Comparison of ENCODE assay signal across 2 cellular contexts in the genomic region with DNA sequence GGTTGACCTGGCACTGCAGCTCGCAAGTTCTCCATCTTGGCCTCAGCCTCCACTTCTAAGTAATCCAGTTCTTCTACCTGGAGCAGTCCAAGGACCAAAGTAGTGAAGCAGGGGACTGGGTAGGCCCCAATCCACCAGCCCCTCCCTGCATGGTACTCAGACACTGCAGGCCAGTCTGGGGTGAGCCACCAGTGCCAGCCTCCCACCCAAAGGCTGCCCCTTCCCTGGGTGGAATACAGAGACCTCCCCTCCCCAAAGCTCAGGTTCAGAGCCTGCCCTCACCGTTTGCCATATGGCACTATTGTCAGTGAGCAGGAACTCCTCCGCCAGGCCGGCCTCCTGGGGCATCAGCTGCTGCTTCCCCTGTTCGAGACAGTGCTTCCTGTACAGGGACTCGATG.
TF ChIP-seq lines count a peak whose summit lies in the region.

No MANE protein-coding gene starts in this region.

TF ChIP-seq in HEK293, 187 proteins besides CTCF, POLR2A, EP300 and RAD21:
- TF ChIP-seq OVOL3 (tag by site-specific recombination; IDR thresholded peaks at IDR 0.05), result no peak
- TF ChIP-seq, protein P1, sequence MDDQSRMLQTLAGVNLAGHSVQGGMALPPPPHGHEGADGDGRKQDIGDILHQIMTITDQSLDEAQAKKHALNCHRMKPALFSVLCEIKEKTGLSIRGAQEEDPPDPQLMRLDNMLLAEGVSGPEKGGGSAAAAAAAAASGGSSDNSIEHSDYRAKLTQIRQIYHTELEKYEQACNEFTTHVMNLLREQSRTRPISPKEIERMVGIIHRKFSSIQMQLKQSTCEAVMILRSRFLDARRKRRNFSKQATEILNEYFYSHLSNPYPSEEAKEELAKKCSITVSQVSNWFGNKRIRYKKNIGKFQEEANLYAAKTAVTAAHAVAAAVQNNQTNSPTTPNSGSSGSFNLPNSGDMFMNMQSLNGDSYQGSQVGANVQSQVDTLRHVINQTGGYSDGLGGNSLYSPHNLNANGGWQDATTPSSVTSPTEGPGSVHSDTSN (CRISPR knock-in tag; IDR thresholded peaks at IDR 0.05), result no peak
- TF ChIP-seq ZNF175 (tag by site-specific recombination; IDR thresholded peaks at IDR 0.05), result no peak
- TF ChIP-seq PRDM1 (tag by site-specific recombination; IDR thresholded peaks at IDR 0.05), result no peak
- no peak for TF ChIP-seq ZNF426 (tag by site-specific recombination; IDR thresholded peaks at IDR 0.05)
- TF ChIP-seq ZXDB (tag by site-specific recombination; IDR thresholded peaks at IDR 0.05), result no peak
- TF ChIP-seq, protein P2, sequence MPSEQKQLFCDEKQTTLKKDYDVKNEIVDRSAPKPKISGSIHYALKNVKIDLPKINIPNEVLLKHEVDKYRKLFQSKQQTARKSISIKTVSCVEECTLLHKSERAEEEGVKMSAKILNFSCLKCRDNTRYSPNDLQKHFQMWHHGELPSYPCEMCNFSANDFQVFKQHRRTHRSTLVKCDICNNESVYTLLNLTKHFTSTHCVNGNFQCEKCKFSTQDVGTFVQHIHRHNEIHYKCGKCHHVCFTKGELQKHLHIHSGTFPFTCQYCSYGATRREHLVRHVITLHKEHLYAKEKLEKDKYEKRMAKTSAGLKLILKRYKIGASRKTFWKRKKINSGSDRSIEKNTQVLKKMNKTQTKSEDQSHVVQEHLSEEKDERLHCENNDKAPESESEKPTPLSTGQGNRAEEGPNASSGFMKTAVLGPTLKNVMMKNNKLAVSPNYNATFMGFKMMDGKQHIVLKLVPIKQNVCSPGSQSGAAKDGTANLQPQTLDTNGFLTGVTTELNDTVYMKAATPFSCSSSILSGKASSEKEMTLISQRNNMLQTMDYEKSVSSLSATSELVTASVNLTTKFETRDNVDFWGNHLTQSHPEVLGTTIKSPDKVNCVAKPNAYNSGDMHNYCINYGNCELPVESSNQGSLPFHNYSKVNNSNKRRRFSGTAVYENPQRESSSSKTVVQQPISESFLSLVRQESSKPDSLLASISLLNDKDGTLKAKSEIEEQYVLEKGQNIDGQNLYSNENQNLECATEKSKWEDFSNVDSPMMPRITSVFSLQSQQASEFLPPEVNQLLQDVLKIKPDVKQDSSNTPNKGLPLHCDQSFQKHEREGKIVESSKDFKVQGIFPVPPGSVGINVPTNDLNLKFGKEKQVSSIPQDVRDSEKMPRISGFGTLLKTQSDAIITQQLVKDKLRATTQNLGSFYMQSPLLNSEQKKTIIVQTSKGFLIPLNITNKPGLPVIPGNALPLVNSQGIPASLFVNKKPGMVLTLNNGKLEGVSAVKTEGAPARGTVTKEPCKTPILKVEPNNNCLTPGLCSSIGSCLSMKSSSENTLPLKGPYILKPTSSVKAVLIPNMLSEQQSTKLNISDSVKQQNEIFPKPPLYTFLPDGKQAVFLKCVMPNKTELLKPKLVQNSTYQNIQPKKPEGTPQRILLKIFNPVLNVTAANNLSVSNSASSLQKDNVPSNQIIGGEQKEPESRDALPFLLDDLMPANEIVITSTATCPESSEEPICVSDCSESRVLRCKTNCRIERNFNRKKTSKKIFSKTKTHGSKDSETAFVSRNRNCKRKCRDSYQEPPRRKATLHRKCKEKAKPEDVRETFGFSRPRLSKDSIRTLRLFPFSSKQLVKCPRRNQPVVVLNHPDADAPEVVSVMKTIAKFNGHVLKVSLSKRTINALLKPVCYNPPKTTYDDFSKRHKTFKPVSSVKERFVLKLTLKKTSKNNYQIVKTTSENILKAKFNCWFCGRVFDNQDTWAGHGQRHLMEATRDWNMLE (tag by site-specific recombination; conservative IDR thresholded peaks at IDR 0.05; ENCODE audit: low read depth), result no peak
- TF ChIP-seq ZNF654 (tag by site-specific recombination; IDR thresholded peaks at IDR 0.05; ENCODE audit: low read depth), result no peak
- TF ChIP-seq ZFP69B (tag by site-specific recombination; IDR thresholded peaks at IDR 0.05), result no peak
- TF ChIP-seq ZFHX2 (tag by site-specific recombination; conservative IDR thresholded peaks at IDR 0.05), result no peak
- TF ChIP-seq, protein P3, sequence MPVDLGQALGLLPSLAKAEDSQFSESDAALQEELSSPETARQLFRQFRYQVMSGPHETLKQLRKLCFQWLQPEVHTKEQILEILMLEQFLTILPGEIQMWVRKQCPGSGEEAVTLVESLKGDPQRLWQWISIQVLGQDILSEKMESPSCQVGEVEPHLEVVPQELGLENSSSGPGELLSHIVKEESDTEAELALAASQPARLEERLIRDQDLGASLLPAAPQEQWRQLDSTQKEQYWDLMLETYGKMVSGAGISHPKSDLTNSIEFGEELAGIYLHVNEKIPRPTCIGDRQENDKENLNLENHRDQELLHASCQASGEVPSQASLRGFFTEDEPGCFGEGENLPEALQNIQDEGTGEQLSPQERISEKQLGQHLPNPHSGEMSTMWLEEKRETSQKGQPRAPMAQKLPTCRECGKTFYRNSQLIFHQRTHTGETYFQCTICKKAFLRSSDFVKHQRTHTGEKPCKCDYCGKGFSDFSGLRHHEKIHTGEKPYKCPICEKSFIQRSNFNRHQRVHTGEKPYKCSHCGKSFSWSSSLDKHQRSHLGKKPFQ (tag by site-specific recombination; IDR thresholded peaks at IDR 0.05), result no peak
- no peak for TF ChIP-seq ZNF335 (tag by site-specific recombination; conservative IDR thresholded peaks at IDR 0.05)

TF ChIP-seq in GM12891, 5 proteins besides CTCF, POLR2A, EP300 and RAD21:
- TF ChIP-seq PAX5 (IDR thresholded peaks at IDR 0.05; ENCODE audit: insufficient read depth, low read length, severe bottlenecking) (no peak), POU2F2 (IDR thresholded peaks at IDR 0.05; ENCODE audit: low read depth, low read length) (no peak), POLR2AphosphoS5 (IDR thresholded peaks at IDR 0.05; ENCODE audit: low read depth, low read length) (no peak), TAF1 (IDR thresholded peaks at IDR 0.05; ENCODE audit: low read depth, low read length) (no peak), SPI1 (IDR thresholded peaks at IDR 0.05; ENCODE audit: low read depth, low read length) (no peak)
